In the genomic region with DNA sequence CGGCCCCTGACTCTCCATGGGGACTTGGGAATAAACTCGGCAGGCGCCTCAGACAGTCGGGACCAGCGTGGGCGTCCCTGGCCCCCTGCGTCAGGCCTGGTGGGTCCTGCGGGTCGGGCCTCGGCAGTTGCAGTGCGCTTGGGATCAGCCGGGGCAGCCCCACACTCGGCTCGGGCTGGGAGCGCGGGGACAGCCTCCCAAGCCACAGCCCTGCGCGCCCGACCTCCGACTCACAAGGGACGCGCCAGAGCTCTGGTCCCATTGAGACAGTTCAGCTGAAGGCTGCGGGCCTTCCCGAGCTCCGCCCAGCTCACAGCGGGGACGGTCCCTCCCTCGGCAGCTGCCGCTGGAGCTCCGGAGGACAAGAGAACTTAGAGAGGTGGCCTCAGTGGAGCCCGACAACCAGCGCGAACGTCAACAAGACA, we compare ENCODE assay signal across 1 cellular context.
TF ChIP-seq lines count a peak whose summit lies in the region.

No MANE protein-coding gene starts in this region.

TF ChIP-seq in H1, 55 proteins besides CTCF, POLR2A, EP300 and RAD21 (continued from another document):
- TF ChIP-seq, protein P1, sequence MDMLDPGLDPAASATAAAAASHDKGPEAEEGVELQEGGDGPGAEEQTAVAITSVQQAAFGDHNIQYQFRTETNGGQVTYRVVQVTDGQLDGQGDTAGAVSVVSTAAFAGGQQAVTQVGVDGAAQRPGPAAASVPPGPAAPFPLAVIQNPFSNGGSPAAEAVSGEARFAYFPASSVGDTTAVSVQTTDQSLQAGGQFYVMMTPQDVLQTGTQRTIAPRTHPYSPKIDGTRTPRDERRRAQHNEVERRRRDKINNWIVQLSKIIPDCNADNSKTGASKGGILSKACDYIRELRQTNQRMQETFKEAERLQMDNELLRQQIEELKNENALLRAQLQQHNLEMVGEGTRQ (IDR thresholded peaks at IDR 0.05; ENCODE audit: low read length): no peak
- no peak for TF ChIP-seq FOSL1 (IDR thresholded peaks at IDR 0.05; ENCODE audit: insufficient read depth, low read depth, low read length)
- TF ChIP-seq EZH2 (IDR thresholded peaks at IDR 0.05; ENCODE audit: low read depth, low read length, severe bottlenecking): no peak
- TF ChIP-seq RFX5 (IDR thresholded peaks at IDR 0.05; ENCODE audit: borderline replicate concordance, low read depth, low read length): no peak
- no peak for TF ChIP-seq KDM5A (IDR thresholded peaks at IDR 0.05; ENCODE audit: low read length)
- TF ChIP-seq JUN (IDR thresholded peaks at IDR 0.05; ENCODE audit: low read depth, low read length): no peak
- no peak for TF ChIP-seq KDM1A (IDR thresholded peaks at IDR 0.05; ENCODE audit: borderline replicate concordance, low read length)
- TF ChIP-seq TAF7 (optimal IDR thresholded peaks at IDR 0.05; ENCODE audit: borderline replicate concordance, low read depth, low read length): no peak
- no peak for TF ChIP-seq NANOG (IDR thresholded peaks at IDR 0.05; ENCODE audit: insufficient read depth, low read depth, low read length, poor library complexity, severe bottlenecking)
- TF ChIP-seq HDAC6 (IDR thresholded peaks at IDR 0.05; ENCODE audit: low read depth, low read length): no peak
- TF ChIP-seq TEAD4 (IDR thresholded peaks at IDR 0.05; ENCODE audit: low read depth, low read length): no peak
- no peak for TF ChIP-seq BCL11A (IDR thresholded peaks at IDR 0.05; ENCODE audit: low read depth in 2 of 2, low read length in 2 of 2)
- no peak for TF ChIP-seq RXRA (IDR thresholded peaks at IDR 0.05; ENCODE audit: insufficient read depth, low read depth, low read length)
- TF ChIP-seq SP1 (IDR thresholded peaks at IDR 0.05; ENCODE audit: low read depth, low read length): no peak
- no peak for TF ChIP-seq SP2 (IDR thresholded peaks at IDR 0.05; ENCODE audit: low read length)
- no peak for TF ChIP-seq SIN3A (conservative IDR thresholded peaks at IDR 0.05 in 1 of 2, IDR thresholded peaks at IDR 0.05 in 1 of 2; ENCODE audit: low read depth in 1 of 2, low read length in 2 of 2)
